9 cellular contexts compared by ENCODE assay signal in the genomic region with DNA sequence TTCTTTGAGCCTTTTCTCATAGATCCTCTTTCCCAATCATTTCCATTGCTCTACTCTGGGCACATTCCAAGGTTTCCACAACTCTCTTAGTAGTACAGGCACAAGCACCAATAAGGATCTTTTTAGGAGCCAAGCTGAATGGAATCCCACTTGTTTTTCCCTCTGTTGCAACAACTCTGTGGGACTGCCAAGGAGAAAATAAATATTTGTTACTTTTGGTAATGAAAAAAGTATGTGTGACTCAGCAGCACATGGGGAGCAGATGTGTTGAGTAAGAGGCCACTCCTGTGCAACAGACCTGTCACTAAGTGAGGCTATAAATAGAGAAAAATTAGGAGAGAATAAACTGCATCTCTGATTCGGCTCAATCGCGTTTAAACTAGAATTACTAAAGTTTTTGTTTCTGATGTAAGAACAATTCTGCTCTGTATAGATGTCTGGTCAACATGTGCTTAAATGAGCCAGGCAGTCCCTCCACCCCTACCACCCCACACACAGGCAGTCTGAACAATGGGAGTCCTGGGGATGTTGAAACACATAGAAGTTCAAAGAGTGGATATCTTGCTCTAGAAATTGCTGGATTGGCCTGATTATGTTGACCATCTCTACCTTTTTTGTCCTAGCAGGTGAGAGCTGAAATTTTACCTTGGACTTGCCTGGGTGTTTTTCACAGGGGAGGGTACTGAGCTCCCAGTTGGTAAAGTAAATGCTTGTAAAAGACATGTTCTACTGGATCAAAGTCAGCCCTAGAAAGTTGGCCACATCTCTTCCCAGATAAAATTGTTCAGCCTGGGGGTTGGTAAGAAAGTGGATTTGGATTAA.
A peak's percentile ranks its signal among the peaks of the same experiment; 100 is the strongest.
DNase-seq lines count a peak whose midpoint lies in the region; ATAC-seq, FAIRE-seq and TF ChIP-seq lines count a peak whose summit lies in the region.
"Had no signal": no experiment of that assay in that cellular context is flagged by ENCODE, and none has a peak within 500 bp of the region (broad histone marks: within the 10 kb centered on the region; RNA-seq: fewer than 3 reads in every experiment).

No MANE protein-coding gene starts in this region.

- no peaks in the 10 kb centered on the region for H3K27me3 ChIP-seq in HepG2 (ENCODE audit: control insufficient read depth in 1 of 2, insufficient read depth in 2 of 2, low read length in 2 of 2)
- H3K27me3 ChIP-seq: BLaER1 had no signal

- POLR2A ChIA-PET in HepG2 (lab: Yijun Ruan, JAX), result no interaction called here

- DNase-seq in NCI-H345 (lab: John Stamatoyannopoulos, UW) (peak; percentile 30), NCI-H345 treated with DMSO at 0.1 percent for 48 hours (lab: John Stamatoyannopoulos, UW; ENCODE audit: unreplicated experiment) (no peak), brain pericyte (ENCODE audit: low read depth, low spot score) (peak; percentile 5), HepG2 (ENCODE audit: low spot score) (peak; percentile 34), urothelium cell line (ENCODE audit: low spot score) (peak; percentile 56)
- no peak for DNase-seq in activated effector memory CD4-positive, alpha-beta T cell treated with Interleukin-2 at 50 U/mL for 16 hours

- H2AFZ ChIP-seq in HepG2 (ENCODE audit: low read length), result no peak overlapping the region

- no peak for TF ChIP-seq POLR2A in HepG2 (IDR thresholded peaks at IDR 0.05; ENCODE audit: insufficient read depth in 1 of 2, low read depth in 2 of 2, low read length in 2 of 2)

- TF ChIP-seq RAD21 in HepG2 (CRISPR knock-in tag; IDR thresholded peaks at IDR 0.05), result no peak

- H3K36me3 ChIP-seq in HepG2 (replicated peaks in 1 of 2; ENCODE audit: control insufficient read depth in 1 of 2, insufficient read depth in 2 of 2, low read length in 2 of 2), result no peaks in the 10 kb centered on the region
- H3K36me3 ChIP-seq: BLaER1 had no signal

- intact Hi-C loops in HepG2 (cut with micrococcal nuclease; ENCODE audit: unreplicated experiment), result no loop called here

- ATAC-seq in HepG2 (no peak; the same call in 2 of the 3 replicates), HG02642 (IDR thresholded peaks at IDR 0.05; ENCODE audit: poor library complexity, unreplicated experiment) (no peak), HG03520 (IDR thresholded peaks at IDR 0.05; ENCODE audit: unreplicated experiment) (no peak)

- no TSS peak for BruUV-seq in HepG2 (replicated peaks; lab: Mats Ljungman, UMichigan)

- FAIRE-seq in HepG2 (lab: Jason Lieb, UNC), result no peak
- FAIRE-seq in urothelium cell line (lab: Jason Lieb, UNC), result no peak

- no peaks in the 10 kb centered on the region for H3K4me1 ChIP-seq in HepG2 (ENCODE audit: insufficient read depth, low read length)
- H3K4me1 ChIP-seq: BLaER1 had no signal

- H3K9ac ChIP-seq in HepG2 (ENCODE audit: insufficient read depth, low read depth, low read length), result no peak overlapping the region
- H3K9ac ChIP-seq: BLaER1 had no signal

- CTCF ChIA-PET in HepG2 (lab: Yijun Ruan, JAX; ENCODE audit: low intra/inter-chr PET ratio, low total read pairs), result no interaction called here

- WGBS in HepG2 (ENCODE audit: low lambda C conversion rate), result 1% methylated on average over 3 of the region's 3 CpGs

- H3K27ac ChIP-seq in HepG2 (ENCODE audit: extremely low read length, insufficient read depth, low read length), result no peak overlapping the region
- H3K27ac ChIP-seq: BLaER1 had no signal

- H3K4me3 ChIP-seq in HepG2 (replicated peaks in 1 of 3; ENCODE audit: insufficient read depth in 1 of 3, low read depth in 2 of 3, low read length in 3 of 3), result no peak overlapping the region
- H3K4me3 ChIP-seq: BLaER1 had no signal

- in situ Hi-C loops in HepG2 (cut with HindIII; ENCODE audit: extremely low pct_ligation_motif_present, low pct_unique_long_range_greater_than_20kb), result no loop called here

- TF ChIP-seq EP300 in HepG2 (IDR thresholded peaks at IDR 0.05; ENCODE audit: low read depth in 2 of 2, low read length in 2 of 2) (no peak), HepG2 (CRISPR knock-in tag; IDR thresholded peaks at IDR 0.05; ENCODE audit: borderline replicate concordance) (no peak)

- H3K4me2 ChIP-seq in HepG2 (ENCODE audit: low read depth, low read length), result no peak overlapping the region
- H3K4me2 ChIP-seq: BLaER1 had no signal

- no peaks in the 10 kb centered on the region for H4K20me1 ChIP-seq in HepG2 (ENCODE audit: insufficient read depth, low read length)
- H4K20me1 ChIP-seq: BLaER1 had no signal

- no peak for TF ChIP-seq CTCF in HepG2 (CRISPR knock-in tag; IDR thresholded peaks at IDR 0.05)

- peaks cover 90% of the 10 kb centered on the region for H3K9me3 ChIP-seq in HepG2 (ENCODE audit: low read length)
- H3K9me3 ChIP-seq: BLaER1 had no signal

- H3K79me2 ChIP-seq in HepG2 (ENCODE audit: insufficient read depth, low read length), result no peaks in the 10 kb centered on the region

TF ChIP-seq in HepG2, 621 proteins besides CTCF, POLR2A, EP300 and RAD21:
- no peak for TF ChIP-seq POLR2AphosphoS5 (IDR thresholded peaks at IDR 0.05; ENCODE audit: low read depth, low read length)
- no peak for TF ChIP-seq ZNF766 (CRISPR knock-in tag; IDR thresholded peaks at IDR 0.05; ENCODE audit: borderline replicate concordance)
- TF ChIP-seq, protein P1, sequence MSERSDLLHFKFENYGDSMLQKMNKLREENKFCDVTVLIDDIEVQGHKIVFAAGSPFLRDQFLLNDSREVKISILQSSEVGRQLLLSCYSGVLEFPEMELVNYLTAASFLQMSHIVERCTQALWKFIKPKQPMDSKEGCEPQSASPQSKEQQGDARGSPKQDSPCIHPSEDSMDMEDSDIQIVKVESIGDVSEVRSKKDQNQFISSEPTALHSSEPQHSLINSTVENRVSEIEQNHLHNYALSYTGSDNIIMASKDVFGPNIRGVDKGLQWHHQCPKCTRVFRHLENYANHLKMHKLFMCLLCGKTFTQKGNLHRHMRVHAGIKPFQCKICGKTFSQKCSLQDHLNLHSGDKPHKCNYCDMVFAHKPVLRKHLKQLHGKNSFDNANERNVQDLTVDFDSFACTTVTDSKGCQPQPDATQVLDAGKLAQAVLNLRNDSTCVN (CRISPR knock-in tag; IDR thresholded peaks at IDR 0.05; ENCODE audit: borderline replicate concordance), result no peak
- no peak for TF ChIP-seq ZNF772 (CRISPR knock-in tag; IDR thresholded peaks at IDR 0.05)
- TF ChIP-seq ZSCAN25 (CRISPR knock-in tag; IDR thresholded peaks at IDR 0.05), result no peak
- TF ChIP-seq TRIM24 (CRISPR knock-in tag; IDR thresholded peaks at IDR 0.05), result no peak
- no peak for TF ChIP-seq MBD4 (IDR thresholded peaks at IDR 0.05; ENCODE audit: borderline replicate concordance, low read length)
- no peak for TF ChIP-seq ZNF460 (CRISPR knock-in tag; IDR thresholded peaks at IDR 0.05; ENCODE audit: borderline replicate concordance)
- no peak for TF ChIP-seq ZNF558 (CRISPR knock-in tag; IDR thresholded peaks at IDR 0.05; ENCODE audit: borderline replicate concordance)

Comparison
In these comparisons a context has a peak if more than half of its experiments do, and no peak if none do; other contexts are left out.
1. DNase-seq: peak in NCI-H345 (single experiment), brain pericyte (single experiment), HepG2 (single experiment) and urothelium cell line (single experiment); none in NCI-H345 treated with DMSO at 0.1 percent for 48 hours (single experiment) and activated effector memory CD4-positive, alpha-beta T cell treated with Interleukin-2 at 50 U/mL for 16 hours (single experiment).